Comparison of ENCODE assay signal across 18 cellular contexts in the genomic region with DNA sequence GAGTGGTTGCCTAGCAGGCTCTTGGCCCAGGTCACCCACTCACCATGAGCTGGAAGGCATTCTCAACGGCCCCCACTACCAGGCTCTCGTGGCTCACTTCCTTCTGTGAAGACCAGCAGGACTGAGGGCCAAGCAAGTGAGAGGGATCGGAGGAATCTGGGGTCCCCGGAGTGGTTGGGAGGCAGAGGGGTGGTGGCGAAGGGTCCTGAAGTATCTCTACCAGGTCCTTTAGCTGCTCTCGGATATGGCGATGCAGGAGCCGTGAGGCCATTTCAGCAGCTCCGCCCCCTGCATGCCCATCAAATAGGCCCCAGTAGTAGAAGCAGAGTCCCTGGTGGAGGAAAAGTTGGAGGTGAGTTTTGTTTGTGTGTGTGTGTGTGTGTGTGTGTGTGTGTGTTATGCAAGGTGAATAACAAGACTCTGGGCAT.
"Had no signal": no experiment of that assay in that cellular context is flagged by ENCODE, and none has a peak within 500 bp of the region (broad histone marks: within the 10 kb centered on the region; RNA-seq: fewer than 3 reads in every experiment).

No MANE protein-coding gene starts in this region.

- DNase-seq: activated CD4-positive, alpha-beta memory T cell treated with anti-CD3 and anti-CD28 coated beads for 36 hours; activated CD4-positive, alpha-beta T cell treated with anti-CD3 and anti-CD28 coated beads for 48 hours; activated CD4-positive, CD25-positive, alpha-beta regulatory T cell; activated effector memory CD4-positive, alpha-beta T cell treated with Interleukin-2 at 50 U/mL for 16 hours; activated naive CD4-positive, alpha-beta T cell treated with anti-CD3 and anti-CD28 coated beads, Interleukin-2, amount 10 ng/mL, durations not matched to agents 7 days and 5 days; activated T-cell treated with anti-CD3 and anti-CD28 coated beads, Interleukin-2, amount 50 U/mL, for 72 hours; body of pancreas; central memory CD4-positive, alpha-beta T cell; dorsolateral prefrontal cortex; effector memory CD8-positive, alpha-beta T cell; heart left ventricle; left colon; retina; stimulated activated CD4-positive, alpha-beta T cell treated with anti-CD3 and anti-CD28 coated beads, Interleukin-4, amount 100 ng/mL, for 1 hour; stimulated activated naive CD4-positive, alpha-beta T cell treated with Interleukin-2 at 50 U/mL for 16 hours had no signal

- ATAC-seq: activated T-cell treated with anti-CD3 and anti-CD28 coated beads, Interleukin-2, amount 50 U/mL, for 72 hours; body of pancreas; effector memory CD8-positive, alpha-beta T cell; heart left ventricle; left colon had no signal

- H3K27me3 Mint-ChIP-seq: memory B cell had no signal

- H3K9me3 ChIP-seq: body of pancreas, heart left ventricle, thoracic aorta had no signal

- H3K36me3 Mint-ChIP-seq: activated CD4-positive, alpha-beta memory T cell treated with anti-CD3 and anti-CD28 coated beads for 36 hours; activated naive CD4-positive, alpha-beta T cell treated with anti-CD3 and anti-CD28 coated beads, Interleukin-2, amount 10 ng/mL, durations not matched to agents 7 days and 5 days; memory B cell had no signal

- H3K4me3 Mint-ChIP-seq: activated CD4-positive, alpha-beta memory T cell treated with anti-CD3 and anti-CD28 coated beads for 36 hours; activated naive CD4-positive, alpha-beta T cell treated with anti-CD3 and anti-CD28 coated beads, Interleukin-2, amount 10 ng/mL, durations not matched to agents 7 days and 5 days; memory B cell had no signal

- H3K36me3 ChIP-seq: thoracic aorta had no signal

- H3K27me3 ChIP-seq: body of pancreas, dorsolateral prefrontal cortex, heart left ventricle had no signal

- H3K9me3 Mint-ChIP-seq: activated CD4-positive, alpha-beta memory T cell treated with anti-CD3 and anti-CD28 coated beads for 36 hours; activated naive CD4-positive, alpha-beta T cell treated with anti-CD3 and anti-CD28 coated beads, Interleukin-2, amount 10 ng/mL, durations not matched to agents 7 days and 5 days; activated T-cell treated with anti-CD3 and anti-CD28 coated beads, Interleukin-2, amount 50 U/mL, for 72 hours; effector memory CD8-positive, alpha-beta T cell; memory B cell had no signal

- H3K4me3 ChIP-seq: body of pancreas, dorsolateral prefrontal cortex, heart left ventricle, thoracic aorta had no signal

- H3K27ac Mint-ChIP-seq: activated CD4-positive, alpha-beta memory T cell treated with anti-CD3 and anti-CD28 coated beads for 36 hours; activated T-cell treated with anti-CD3 and anti-CD28 coated beads, Interleukin-2, amount 50 U/mL, for 72 hours; effector memory CD8-positive, alpha-beta T cell; memory B cell; progenitor cell of endocrine pancreas had no signal

- H3K27ac ChIP-seq: body of pancreas, dorsolateral prefrontal cortex, thoracic aorta had no signal
